8 cellular contexts compared by ENCODE assay signal in genomic region chr11:67403085-67403484, GRCh38. TPM values are rescaled to one million over a fixed set of nuclear protein-coding genes. Genes with fewer than 3 reads are reported as not detected.
DNase-seq lines count a peak whose midpoint lies in the region; ATAC-seq and TF ChIP-seq lines count a peak whose summit lies in the region.
"Not testable (repeated sequence)": the region's sequence is repeated elsewhere in the genome, so short reads cannot be mapped to it uniquely, and the experiment has no call there.
"Had no signal": no experiment of that assay in that cellular context is flagged by ENCODE, and none has a peak within 500 bp of the region (broad histone marks: within the 10 kb centered on the region; RNA-seq: fewer than 3 reads in every experiment).

No MANE protein-coding gene starts in this region.

- not testable (repeated sequence) for H3K27me3 ChIP-seq in DND-41 (ENCODE audit: insufficient read depth, low read length, poor library complexity); OCI-LY1 (ENCODE audit: insufficient read depth, low read length); mucosa of rectum (ENCODE audit: control insufficient read depth in 2 of 2, insufficient read depth in 2 of 2, low read length in 2 of 2)

- not testable (repeated sequence) for H3K9me3 Mint-ChIP-seq in activated CD8-positive, alpha-beta T cell treated with anti-CD3 and anti-CD28 coated beads, Interleukin-2, amount 10 ng/mL, durations not matched to agents 7 days and 5 days (ENCODE audit: insufficient read depth); central memory CD8-positive, alpha-beta T cell; stimulated activated naive CD8-positive, alpha-beta T cell treated with anti-CD3 and anti-CD28 coated beads, Interleukin-15, Interleukin-2, amounts not matched to agents 100 ng/mL and 50 ng/mL, for 24 hours

- CTCF ChIA-PET in activated CD8-positive, alpha-beta T cell treated with anti-CD3 and anti-CD28 coated beads, Interleukin-2, amount 10 ng/mL, durations not matched to agents 7 days and 5 days (lab: Charles Lee): interaction anchor here (0.7 to 5.7 kb wide), 9 partner anchors 9 to 211 kb away, joined by 3 to 73 read pairs (median 6); partner anchors contain the start of genes POLD4, PTPRCAP and RAD9A

- H3K4me1 Mint-ChIP-seq in activated CD8-positive, alpha-beta T cell treated with anti-CD3 and anti-CD28 coated beads, Interleukin-2, amount 10 ng/mL, durations not matched to agents 7 days and 5 days (ENCODE audit: low read depth): peaks cover 66% of the 10 kb centered on the region
- H3K4me1 Mint-ChIP-seq in central memory CD8-positive, alpha-beta T cell: peaks cover 48% of the 10 kb centered on the region
- peaks cover 76% of the 10 kb centered on the region for H3K4me1 Mint-ChIP-seq in stimulated activated naive CD8-positive, alpha-beta T cell treated with anti-CD3 and anti-CD28 coated beads, Interleukin-15, Interleukin-2, amounts not matched to agents 100 ng/mL and 50 ng/mL, for 24 hours (ENCODE audit: low read depth)

- not testable (repeated sequence) for H3K27me3 Mint-ChIP-seq in activated CD8-positive, alpha-beta T cell treated with anti-CD3 and anti-CD28 coated beads, Interleukin-2, amount 10 ng/mL, durations not matched to agents 7 days and 5 days (ENCODE audit: low read depth); central memory CD8-positive, alpha-beta T cell; stimulated activated naive CD8-positive, alpha-beta T cell treated with anti-CD3 and anti-CD28 coated beads, Interleukin-15, Interleukin-2, amounts not matched to agents 100 ng/mL and 50 ng/mL, for 24 hours

- H3K4me2 ChIP-seq in DND-41 (ENCODE audit: insufficient read depth, low read length) (peak overlapping the region; percentile 82), OCI-LY1 (ENCODE audit: low read length) (peak overlapping the region; percentile 89)

- peak overlapping the region; percentile 92 for H3K4me3 Mint-ChIP-seq in activated CD8-positive, alpha-beta T cell treated with anti-CD3 and anti-CD28 coated beads, Interleukin-2, amount 10 ng/mL, durations not matched to agents 7 days and 5 days
- H3K4me3 Mint-ChIP-seq in central memory CD8-positive, alpha-beta T cell: peak overlapping the region; percentile 87
- H3K4me3 Mint-ChIP-seq in stimulated activated naive CD8-positive, alpha-beta T cell treated with anti-CD3 and anti-CD28 coated beads, Interleukin-15, Interleukin-2, amounts not matched to agents 100 ng/mL and 50 ng/mL, for 24 hours: peak overlapping the region; percentile 98

- peaks cover 68% of the 10 kb centered on the region for H3K36me3 Mint-ChIP-seq in activated CD8-positive, alpha-beta T cell treated with anti-CD3 and anti-CD28 coated beads, Interleukin-2, amount 10 ng/mL, durations not matched to agents 7 days and 5 days (ENCODE audit: low read depth)
- peaks cover 55% of the 10 kb centered on the region for H3K36me3 Mint-ChIP-seq in central memory CD8-positive, alpha-beta T cell (ENCODE audit: insufficient read depth)
- peaks cover 29% of the 10 kb centered on the region for H3K36me3 Mint-ChIP-seq in stimulated activated naive CD8-positive, alpha-beta T cell treated with anti-CD3 and anti-CD28 coated beads, Interleukin-15, Interleukin-2, amounts not matched to agents 100 ng/mL and 50 ng/mL, for 24 hours (ENCODE audit: low read depth)

- peaks cover 30% of the 10 kb centered on the region for H4K20me1 ChIP-seq in DND-41 (ENCODE audit: insufficient read depth, low read length)
- H4K20me1 ChIP-seq in OCI-LY1 (ENCODE audit: insufficient read depth, low read length): not testable (repeated sequence)

- POLR2A ChIA-PET in activated CD8-positive, alpha-beta T cell treated with anti-CD3 and anti-CD28 coated beads, Interleukin-2, amount 10 ng/mL, durations not matched to agents 7 days and 5 days (lab: Charles Lee): interaction anchor here (0.6 to 6.9 kb wide), 11 partner anchors 9 to 212 kb away, joined by 3 to 109 read pairs (median 27); partner anchors contain the start of genes POLD4, PTPRCAP, RAD9A and RPS6KB2

- peak overlapping the region; percentile 89 for H3K27ac ChIP-seq in DND-41 (ENCODE audit: low read length)
- peak overlapping the region; percentile 93 for H3K27ac ChIP-seq in OCI-LY1 (ENCODE audit: low read depth, low read length, poor library complexity, severe bottlenecking)
- H3K27ac ChIP-seq in mucosa of rectum (ENCODE audit: low read depth in 2 of 2, low read length in 2 of 2): peak overlapping the region; percentile 88 to 97

- H3F3A ChIP-seq in OCI-LY1 (ENCODE audit: insufficient read depth, low read length): not testable (repeated sequence)

- not testable (repeated sequence) for DNase-seq in DND-41; activated CD8-positive, alpha-beta T cell treated with anti-CD3 and anti-CD28 coated beads, Interleukin-2, amount 10 ng/mL, durations not matched to agents 7 days and 5 days; central memory CD8-positive, alpha-beta T cell (ENCODE audit: low spot score in 2 of 2)

- TF ChIP-seq CTCF in DND-41 (IDR thresholded peaks at IDR 0.05; ENCODE audit: borderline replicate concordance, extremely low read depth, low read length, poor library complexity, severe bottlenecking); OCI-LY1 (IDR thresholded peaks at IDR 0.05; ENCODE audit: low read length): not testable (repeated sequence)

- not testable (repeated sequence) for ATAC-seq in DND-41 (ENCODE audit: insufficient read depth, low read depth); activated CD8-positive, alpha-beta T cell treated with anti-CD3 and anti-CD28 coated beads, Interleukin-2, amount 10 ng/mL, durations not matched to agents 7 days and 5 days; central memory CD8-positive, alpha-beta T cell (replicated peaks; ENCODE audit: extremely low read depth, poor library complexity, severe bottlenecking)

- peaks cover 71% of the 10 kb centered on the region for H3K36me3 ChIP-seq in DND-41 (ENCODE audit: insufficient read depth, low read length)
- peaks cover 27% of the 10 kb centered on the region for H3K36me3 ChIP-seq in OCI-LY1 (ENCODE audit: insufficient read depth, low read length)
- H3K36me3 ChIP-seq in mucosa of rectum (ENCODE audit: control insufficient read depth in 2 of 2, insufficient read depth in 2 of 2, low read length in 2 of 2): peaks cover 15 to 18% of the 10 kb centered on the region in 2 donors

- peaks cover 90% of the 10 kb centered on the region for H3K4me1 ChIP-seq in DND-41 (ENCODE audit: insufficient read depth, low read length)
- peaks cover 93% of the 10 kb centered on the region for H3K4me1 ChIP-seq in OCI-LY1 (ENCODE audit: insufficient read depth, low read length, severe bottlenecking)
- peaks cover 21 to 26% of the 10 kb centered on the region in 2 donors for H3K4me1 ChIP-seq in mucosa of rectum (ENCODE audit: control insufficient read depth in 2 of 2, insufficient read depth in 2 of 2, low read length in 2 of 2)

- H3K4me3 ChIP-seq in DND-41 (ENCODE audit: low read depth in 1 of 2, low read length in 2 of 2) (peak overlapping the region; percentile 86 to 97; a peak in 2 of 4 replicates), OCI-LY1 (ENCODE audit: low read depth, low read length, poor library complexity, severe bottlenecking) (peak overlapping the region; percentile 75)
- not testable (repeated sequence) for H3K4me3 ChIP-seq in mucosa of rectum (ENCODE audit: low read length in 2 of 2)

- not testable (repeated sequence) for H2AFZ ChIP-seq in DND-41 (ENCODE audit: low read depth, low read length); OCI-LY1 (ENCODE audit: low read length)

- H3K9me3 ChIP-seq in DND-41 (ENCODE audit: insufficient read depth, low read length, severe bottlenecking); OCI-LY1 (ENCODE audit: low read length); mucosa of rectum (ENCODE audit: control insufficient read depth in 2 of 2, low read length in 2 of 2): not testable (repeated sequence)

- H3K9me2 ChIP-seq in OCI-LY1 (ENCODE audit: low read depth, low read length): not testable (repeated sequence)

- peak overlapping the region; percentile 93 for H3K27ac Mint-ChIP-seq in activated CD8-positive, alpha-beta T cell treated with anti-CD3 and anti-CD28 coated beads, Interleukin-2, amount 10 ng/mL, durations not matched to agents 7 days and 5 days
- H3K27ac Mint-ChIP-seq in central memory CD8-positive, alpha-beta T cell (ENCODE audit: low read depth): peak overlapping the region; percentile 94
- peak overlapping the region; percentile 97 for H3K27ac Mint-ChIP-seq in stimulated activated naive CD8-positive, alpha-beta T cell treated with anti-CD3 and anti-CD28 coated beads, Interleukin-15, Interleukin-2, amounts not matched to agents 100 ng/mL and 50 ng/mL, for 24 hours

- peaks cover 95% of the 10 kb centered on the region for H3K79me2 ChIP-seq in DND-41 (ENCODE audit: insufficient read depth, low read length)
- H3K79me2 ChIP-seq in OCI-LY1 (ENCODE audit: insufficient read depth, low read length): not testable (repeated sequence)

- H3K9ac ChIP-seq in DND-41 (ENCODE audit: low read depth, low read length) (peak overlapping the region; percentile 99), OCI-LY1 (ENCODE audit: low read length) (peak overlapping the region; percentile 94)
- not testable (repeated sequence) for H3K9ac ChIP-seq in mucosa of rectum (ENCODE audit: low read depth in 1 of 2, low read length in 2 of 2)

RNA-seq across cellular contexts. Expression of gene TBC1D10C, which starts 0.8 kb away (rescaled TPM):
- total RNA-seq in activated CD8-positive, alpha-beta T cell treated with anti-CD3 and anti-CD28 coated beads, Interleukin-2, amount 10 ng/mL, durations not matched to agents 7 days and 5 days: 100 to 1,000 TPM; 345 to 352 TPM
- total RNA-seq: Calu3, frontal cortex had no signal

RNA-seq across cellular contexts. Expression of gene PPP1CA, which starts 1.4 kb away (rescaled TPM):
- 100 to 1,000 TPM; 429 to 434 TPM for total RNA-seq in activated CD8-positive, alpha-beta T cell treated with anti-CD3 and anti-CD28 coated beads, Interleukin-2, amount 10 ng/mL, durations not matched to agents 7 days and 5 days

RNA-seq across cellular contexts. Expression of gene RAD9A, which starts 11.3 kb away (rescaled TPM):
- 10 to 100 TPM; 59.5 to 60.4 TPM for total RNA-seq in activated CD8-positive, alpha-beta T cell treated with anti-CD3 and anti-CD28 coated beads, Interleukin-2, amount 10 ng/mL, durations not matched to agents 7 days and 5 days

RNA-seq across cellular contexts. Expression of gene CARNS1, which starts 12.4 kb away (rescaled TPM):
- total RNA-seq in activated CD8-positive, alpha-beta T cell treated with anti-CD3 and anti-CD28 coated beads, Interleukin-2, amount 10 ng/mL, durations not matched to agents 7 days and 5 days: 1 to 10 TPM; 4.8 to 4.9 TPM
- total RNA-seq: Calu3 had no signal

RNA-seq across cellular contexts. Expression of gene RPS6KB2, which starts 25.2 kb away (rescaled TPM):
- total RNA-seq in activated CD8-positive, alpha-beta T cell treated with anti-CD3 and anti-CD28 coated beads, Interleukin-2, amount 10 ng/mL, durations not matched to agents 7 days and 5 days: 10 to 100 TPM; 64.0 to 66.9 TPM
